18 cellular contexts compared by ENCODE assay signal in genomic region chr16:50288920-50289319, GRCh38. TPM values are rescaled to one million over a fixed set of nuclear protein-coding genes. Genes with fewer than 3 reads are reported as not detected.
DNase-seq lines count a peak whose midpoint lies in the region; ATAC-seq, FAIRE-seq and TF ChIP-seq lines count a peak whose summit lies in the region.
"Had no signal": no experiment of that assay in that cellular context is flagged by ENCODE, and none has a peak within 500 bp of the region (broad histone marks: within the 10 kb centered on the region; RNA-seq: fewer than 3 reads in every experiment).

No MANE protein-coding gene starts in this region.

- DNase-seq in activated naive CD4-positive, alpha-beta T cell treated with anti-CD3 and anti-CD28 coated beads, Interleukin-2, amount 50 U/mL, for 72 hours (ENCODE audit: low spot score in 2 of 2), result no peak
- DNase-seq in activated naive CD4-positive, alpha-beta T cell treated with anti-CD3 and anti-CD28 coated beads, Interleukin-2, amount 10 ng/mL, durations not matched to agents 7 days and 5 days, result no peak
- DNase-seq in central memory CD8-positive, alpha-beta T cell (ENCODE audit: low spot score in 2 of 2), result no peak
- no peak for DNase-seq in stimulated activated effector memory CD8-positive, alpha-beta T cell treated with anti-CD3 and anti-CD28 coated beads, Interleukin-12 subunit alpha, Interleukin-12 subunit beta, amount 100 ng/mL, for 72 hours (ENCODE audit: low spot score in 2 of 2)
- no peak for DNase-seq in kidney
- DNase-seq: COR-L47, DMS153, EL, MV-4-11, NCI-H1417 treated with DMSO at 0.1 percent for 48 hours, NCI-H2029, NCI-H510A, NCI-H82 had no signal

- ATAC-seq in activated naive CD4-positive, alpha-beta T cell treated with anti-CD3 and anti-CD28 coated beads, Interleukin-2, amount 50 U/mL, for 72 hours, result no peak
- ATAC-seq in central memory CD8-positive, alpha-beta T cell (replicated peaks; ENCODE audit: extremely low read depth, poor library complexity, severe bottlenecking), result no peak
- no peak for ATAC-seq in stimulated activated effector memory CD8-positive, alpha-beta T cell treated with anti-CD3 and anti-CD28 coated beads, Interleukin-12 subunit alpha, Interleukin-12 subunit beta, amount 100 ng/mL, for 72 hours
- ATAC-seq in HG02610 (IDR thresholded peaks at IDR 0.05; ENCODE audit: unreplicated experiment), result no peak

- H3K9ac ChIP-seq in kidney (ENCODE audit: low read length in 2 of 2), result no peak overlapping the region

- no peaks in the 10 kb centered on the region for H3K27me3 Mint-ChIP-seq in activated naive CD4-positive, alpha-beta T cell treated with anti-CD3 and anti-CD28 coated beads, Interleukin-2, amount 10 ng/mL, durations not matched to agents 7 days and 5 days
- no peaks in the 10 kb centered on the region for H3K27me3 Mint-ChIP-seq in central memory CD8-positive, alpha-beta T cell
- H3K27me3 Mint-ChIP-seq: B cell, IgD-negative memory B cell had no signal

- H3K36me3 Mint-ChIP-seq in activated naive CD4-positive, alpha-beta T cell treated with anti-CD3 and anti-CD28 coated beads, Interleukin-2, amount 50 U/mL, for 72 hours, result peaks cover 4 to 25% of the 10 kb centered on the region in 2 donors
- peaks cover 58% of the 10 kb centered on the region for H3K36me3 Mint-ChIP-seq in activated naive CD4-positive, alpha-beta T cell treated with anti-CD3 and anti-CD28 coated beads, Interleukin-2, amount 10 ng/mL, durations not matched to agents 7 days and 5 days
- H3K36me3 Mint-ChIP-seq in central memory CD8-positive, alpha-beta T cell (ENCODE audit: insufficient read depth), result peaks cover 40% of the 10 kb centered on the region
- peaks cover 63% of the 10 kb centered on the region for H3K36me3 Mint-ChIP-seq in stimulated activated effector memory CD8-positive, alpha-beta T cell treated with anti-CD3 and anti-CD28 coated beads, Interleukin-12 subunit alpha, Interleukin-12 subunit beta, amount 100 ng/mL, for 72 hours

- no peak for FAIRE-seq in kidney (lab: Jason Lieb, UNC)
- FAIRE-seq: H54 had no signal

- H3K9me3 ChIP-seq in HEK293 (ENCODE audit: control insufficient read depth, insufficient read depth, low read depth, low read length) (no peaks in the 10 kb centered on the region), kidney (ENCODE audit: control insufficient read depth in 1 of 2, low read length in 2 of 2) (no peaks in the 10 kb centered on the region)

- no peaks in the 10 kb centered on the region for H3K9me3 Mint-ChIP-seq in activated naive CD4-positive, alpha-beta T cell treated with anti-CD3 and anti-CD28 coated beads, Interleukin-2, amount 50 U/mL, for 72 hours
- peaks cover 5% of the 10 kb centered on the region for H3K9me3 Mint-ChIP-seq in activated naive CD4-positive, alpha-beta T cell treated with anti-CD3 and anti-CD28 coated beads, Interleukin-2, amount 10 ng/mL, durations not matched to agents 7 days and 5 days
- H3K9me3 Mint-ChIP-seq in central memory CD8-positive, alpha-beta T cell, result no peaks in the 10 kb centered on the region
- no peaks in the 10 kb centered on the region for H3K9me3 Mint-ChIP-seq in stimulated activated effector memory CD8-positive, alpha-beta T cell treated with anti-CD3 and anti-CD28 coated beads, Interleukin-12 subunit alpha, Interleukin-12 subunit beta, amount 100 ng/mL, for 72 hours
- H3K9me3 Mint-ChIP-seq: IgD-negative memory B cell had no signal

- intact Hi-C loops in kidney (cut with DNase I), result no loop called here

- no peak for TF ChIP-seq CTCF in HEK293 (tag by site-specific recombination; IDR thresholded peaks at IDR 0.05)
- no peak for TF ChIP-seq CTCF in kidney (IDR thresholded peaks at IDR 0.05; ENCODE audit: borderline replicate concordance, extremely low read depth, insufficient read depth)

- POLR2A ChIA-PET in HEK293 (lab: Yijun Ruan, JAX), result no interaction called here

- peaks cover 3% of the 10 kb centered on the region; the same call in 1 of the 2 replicates for H3K4me1 ChIP-seq in HEK293 (ENCODE audit: control insufficient read depth, insufficient read depth, low read length)
- H3K4me1 ChIP-seq in kidney (ENCODE audit: control insufficient read depth in 1 of 2, insufficient read depth in 1 of 2, low read depth in 1 of 2, low read length in 2 of 2), result no peaks in the 10 kb centered on the region

- CTCF ChIA-PET in activated naive CD4-positive, alpha-beta T cell treated with anti-CD3 and anti-CD28 coated beads, Interleukin-2, amount 10 ng/mL, durations not matched to agents 7 days and 5 days (lab: Charles Lee), result no interaction called here
- CTCF ChIA-PET in HEK293 (lab: Yijun Ruan, JAX), result interaction anchor here (0.6 to 1.4 kb wide), 3 partner anchors 13 to 701 kb away, joined by 3 to 5 read pairs (median 3); no protein-coding TSS in a partner anchor

- H3K4me1 Mint-ChIP-seq in activated naive CD4-positive, alpha-beta T cell treated with anti-CD3 and anti-CD28 coated beads, Interleukin-2, amount 10 ng/mL, durations not matched to agents 7 days and 5 days, result peaks cover 27% of the 10 kb centered on the region
- H3K4me1 Mint-ChIP-seq in central memory CD8-positive, alpha-beta T cell, result peaks cover 44% of the 10 kb centered on the region
- H3K4me1 Mint-ChIP-seq in stimulated activated effector memory CD8-positive, alpha-beta T cell treated with anti-CD3 and anti-CD28 coated beads, Interleukin-12 subunit alpha, Interleukin-12 subunit beta, amount 100 ng/mL, for 72 hours, result peaks cover 39% of the 10 kb centered on the region

- no peak overlapping the region for H3K4me3 ChIP-seq in HEK293 (ENCODE audit: low read depth, low read length)
- no peak overlapping the region for H3K4me3 ChIP-seq in kidney (ENCODE audit: low read length in 2 of 2)

- H3K27ac ChIP-seq in HEK293 (ENCODE audit: extremely low read depth, low read depth, low read length), result no peak overlapping the region
- no peak overlapping the region for H3K27ac ChIP-seq in kidney (ENCODE audit: low read depth in 2 of 2, low read length in 2 of 2)

- H3K27ac Mint-ChIP-seq in activated naive CD4-positive, alpha-beta T cell treated with anti-CD3 and anti-CD28 coated beads, Interleukin-2, amount 50 U/mL, for 72 hours, result peak overlapping the region; percentile 12 to 70
- no peak overlapping the region for H3K27ac Mint-ChIP-seq in activated naive CD4-positive, alpha-beta T cell treated with anti-CD3 and anti-CD28 coated beads, Interleukin-2, amount 10 ng/mL, durations not matched to agents 7 days and 5 days
- peak overlapping the region; percentile 84 for H3K27ac Mint-ChIP-seq in central memory CD8-positive, alpha-beta T cell (ENCODE audit: low read depth)
- H3K27ac Mint-ChIP-seq in stimulated activated effector memory CD8-positive, alpha-beta T cell treated with anti-CD3 and anti-CD28 coated beads, Interleukin-12 subunit alpha, Interleukin-12 subunit beta, amount 100 ng/mL, for 72 hours, result peak overlapping the region; percentile 88
- H3K27ac Mint-ChIP-seq: B cell, IgD-negative memory B cell had no signal

- H3K4me3 Mint-ChIP-seq in activated naive CD4-positive, alpha-beta T cell treated with anti-CD3 and anti-CD28 coated beads, Interleukin-2, amount 10 ng/mL, durations not matched to agents 7 days and 5 days, result no peak overlapping the region
- H3K4me3 Mint-ChIP-seq in central memory CD8-positive, alpha-beta T cell, result peak overlapping the region; percentile 31
- H3K4me3 Mint-ChIP-seq in stimulated activated effector memory CD8-positive, alpha-beta T cell treated with anti-CD3 and anti-CD28 coated beads, Interleukin-12 subunit alpha, Interleukin-12 subunit beta, amount 100 ng/mL, for 72 hours, result no peak overlapping the region
- H3K4me3 Mint-ChIP-seq: B cell had no signal

- peaks cover 0 to 14% of the 10 kb centered on the region in 2 experiments; a peak in 2 of 3 replicates for H3K36me3 ChIP-seq in HEK293 (ENCODE audit: control insufficient read depth in 2 of 2, insufficient read depth in 1 of 2, low read length in 2 of 2)
- no peaks in the 10 kb centered on the region for H3K36me3 ChIP-seq in kidney (ENCODE audit: control insufficient read depth in 1 of 2, insufficient read depth in 2 of 2, low read length in 2 of 2)

TF ChIP-seq in HEK293, 187 proteins besides CTCF, POLR2A, EP300 and RAD21:
- TF ChIP-seq ZNF658 (tag by site-specific recombination; IDR thresholded peaks at IDR 0.05) (no peak), ZNF280D (tag by site-specific recombination; IDR thresholded peaks at IDR 0.05) (no peak), ZNF114 (tag by site-specific recombination; IDR thresholded peaks at IDR 0.05) (no peak), ZBTB17 (tag by site-specific recombination; IDR thresholded peaks at IDR 0.05) (0 out of 2 replicates have a peak, but pooled peaks have one; percentile 18), ZNF23 (tag by site-specific recombination; IDR thresholded peaks at IDR 0.05; ENCODE audit: borderline replicate concordance) (peak; percentile 79; the same call in 1 of the 2 replicates), HOXD13 (CRISPR knock-in tag; IDR thresholded peaks at IDR 0.05; ENCODE audit: borderline replicate concordance) (no peak), ZNF175 (tag by site-specific recombination; IDR thresholded peaks at IDR 0.05) (no peak), ZIC2 (tag by site-specific recombination; IDR thresholded peaks at IDR 0.05) (no peak)

RNA-seq across cellular contexts. Expression of gene ADCY7, which starts 22.6 kb away (rescaled TPM):
- 100 to 1,000 TPM in 1 of 2 donors, 10 to 100 TPM in 1; 78.5 to 104 TPM for total RNA-seq in activated naive CD4-positive, alpha-beta T cell treated with anti-CD3 and anti-CD28 coated beads, Interleukin-2, amount 50 U/mL, for 72 hours
- total RNA-seq in kidney, result 40.5 TPM
- 0.86 TPM for polyA plus RNA-seq in kidney (ENCODE audit: insufficient read depth, low read depth, low replicate concordance)
